Comparison of ENCODE assay signal across 21 cellular contexts in genomic region chrX:103066606-103067005, GRCh38. TPM values are rescaled to one million over a fixed set of nuclear protein-coding genes. Genes with fewer than 3 reads are reported as not detected.
"Had no signal": no experiment of that assay in that cellular context is flagged by ENCODE, and none has a peak within 500 bp of the region (broad histone marks: within the 10 kb centered on the region; RNA-seq: fewer than 3 reads in every experiment).

No MANE protein-coding gene starts in this region.

- H3K36me3 Mint-ChIP-seq: activated CD8-positive, alpha-beta memory T cell treated with anti-CD3 and anti-CD28 coated beads, Interleukin-2, amount 10 ng/mL, durations not matched to agents 7 days and 5 days; activated naive CD4-positive, alpha-beta T cell treated with anti-CD3 and anti-CD28 coated beads, Interleukin-2, amount 50 U/mL, for 24 hours; memory B cell; natural killer cell had no signal

- H3K9me3 Mint-ChIP-seq: activated naive CD4-positive, alpha-beta T cell treated with anti-CD3 and anti-CD28 coated beads, Interleukin-2, amount 50 U/mL, for 24 hours; activated T-cell treated with anti-CD3 and anti-CD28 coated beads, Interleukin-2, amount 50 U/mL, for 24 hours; memory B cell; natural killer cell had no signal

- H3K4me1 Mint-ChIP-seq: activated CD8-positive, alpha-beta memory T cell treated with anti-CD3 and anti-CD28 coated beads, Interleukin-2, amount 10 ng/mL, durations not matched to agents 7 days and 5 days; activated naive CD4-positive, alpha-beta T cell treated with anti-CD3 and anti-CD28 coated beads, Interleukin-2, amount 50 U/mL, for 24 hours; memory B cell; natural killer cell had no signal

- H3K27me3 Mint-ChIP-seq: progenitor cell of endocrine pancreas had no signal

- DNase-seq: activated CD4-positive, alpha-beta T cell treated with anti-CD3 and anti-CD28 coated beads, Interleukin-2, amount 50 U/mL, for 4 hours; activated CD4-positive, CD25-positive, alpha-beta regulatory T cell treated with anti-CD3 and anti-CD28 coated beads, Interleukin-2, amount 50 U/mL, for 72 hours; activated CD8-positive, alpha-beta memory T cell treated with anti-CD3 and anti-CD28 coated beads, Interleukin-2, amount 10 ng/mL, durations not matched to agents 7 days and 5 days; activated effector memory CD4-positive, alpha-beta T cell treated with Interleukin-2 at 50 U/mL for 16 hours; activated T-cell treated with anti-CD3 and anti-CD28 coated beads, Interleukin-2, amount 50 U/mL, for 24 hours; amygdala; colonic mucosa; effector CD4-positive, alpha-beta T cell; head of caudate nucleus; natural killer cell; nucleus accumbens; stimulated activated naive CD4-positive, alpha-beta T cell treated with Interleukin-2 at 50 U/mL for 16 hours; upper lobe of right lung had no signal

- ATAC-seq: activated CD8-positive, alpha-beta memory T cell treated with anti-CD3 and anti-CD28 coated beads, Interleukin-2, amount 10 ng/mL, durations not matched to agents 7 days and 5 days; left lobe of liver; natural killer cell; sciatic nerve; upper lobe of right lung had no signal

- H3K9me3 ChIP-seq: colonic mucosa, suprapubic skin, upper lobe of right lung had no signal

- H3K4me3 Mint-ChIP-seq: activated CD8-positive, alpha-beta memory T cell treated with anti-CD3 and anti-CD28 coated beads, Interleukin-2, amount 10 ng/mL, durations not matched to agents 7 days and 5 days; activated naive CD4-positive, alpha-beta T cell treated with anti-CD3 and anti-CD28 coated beads, Interleukin-2, amount 50 U/mL, for 24 hours; activated T-cell treated with anti-CD3 and anti-CD28 coated beads, Interleukin-2, amount 50 U/mL, for 24 hours; memory B cell; natural killer cell had no signal

- H3K36me3 ChIP-seq: cardiac muscle cell, colonic mucosa, suprapubic skin, upper lobe of right lung had no signal

- H3K27ac Mint-ChIP-seq: activated CD8-positive, alpha-beta memory T cell treated with anti-CD3 and anti-CD28 coated beads, Interleukin-2, amount 10 ng/mL, durations not matched to agents 7 days and 5 days; activated naive CD4-positive, alpha-beta T cell treated with anti-CD3 and anti-CD28 coated beads, Interleukin-2, amount 50 U/mL, for 24 hours; activated T-cell treated with anti-CD3 and anti-CD28 coated beads, Interleukin-2, amount 50 U/mL, for 24 hours; memory B cell; natural killer cell; progenitor cell of endocrine pancreas had no signal

- H3K4me1 ChIP-seq: colonic mucosa, upper lobe of right lung had no signal

- H3K27me3 ChIP-seq: cardiac muscle cell, colonic mucosa, suprapubic skin, upper lobe of right lung had no signal

- H3K4me3 ChIP-seq: cardiac muscle cell, colonic mucosa, suprapubic skin, upper lobe of right lung had no signal

- H3K27ac ChIP-seq: cardiac muscle cell, colonic mucosa, suprapubic skin, upper lobe of right lung had no signal

RNA-seq across cellular contexts. Expression of gene BEX1, which starts 2.6 kb away (rescaled TPM):
- total RNA-seq: activated CD8-positive, alpha-beta memory T cell treated with anti-CD3 and anti-CD28 coated beads, Interleukin-2, amount 10 ng/mL, durations not matched to agents 7 days and 5 days had no signal

RNA-seq across cellular contexts. Expression of gene NXF3, which starts 26.3 kb away (rescaled TPM):
- total RNA-seq: activated CD8-positive, alpha-beta memory T cell treated with anti-CD3 and anti-CD28 coated beads, Interleukin-2, amount 10 ng/mL, durations not matched to agents 7 days and 5 days; fibroblast of villous mesenchyme; natural killer cell; progenitor cell of endocrine pancreas had no signal
- polyA plus RNA-seq: cardiac muscle cell had no signal
